Comparison of ENCODE assay signal across 8 cellular contexts in the genomic region with DNA sequence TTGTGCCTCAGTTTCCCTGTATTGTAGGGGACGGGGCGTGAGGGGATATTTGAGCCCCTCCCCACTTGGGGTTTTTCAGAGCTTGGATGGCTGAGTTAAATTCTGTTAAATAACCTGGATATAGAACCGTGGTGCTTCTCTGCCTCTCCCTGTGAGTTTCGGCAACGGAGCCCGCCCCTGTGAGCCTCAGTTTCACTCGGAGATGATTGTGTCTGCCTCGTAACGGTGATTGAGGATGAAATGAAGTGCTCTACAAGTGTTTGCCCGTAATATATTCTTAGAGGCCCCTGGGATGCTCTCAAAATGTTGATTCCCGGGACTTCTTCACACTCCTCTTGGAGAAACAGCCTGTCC. TPM values are rescaled to one million over a fixed set of nuclear protein-coding genes. Genes with fewer than 3 reads are reported as not detected.
DNase-seq lines count a peak whose midpoint lies in the region; ATAC-seq and TF ChIP-seq lines count a peak whose summit lies in the region.

No MANE protein-coding gene starts in this region.

- intact Hi-C loops in ovary (cut with DNase I), result no loop called here

- whole genome bisulfite sequencing in ovary, 3 donors, result 1 to 2% (median 2%) methylated on average over 11 of the region's 11 CpGs

- H3K27ac ChIP-seq in ovary, result peak overlapping the region; percentile 70 to 92

- H3K4me3 ChIP-seq in GM08714 (ENCODE audit: low read length) (peak overlapping the region; percentile 92), epithelial cell of esophagus (ENCODE audit: low read length) (peak overlapping the region; percentile 96), ovary (peak overlapping the region; percentile 98)

- no peak for DNase-seq in epithelial cell of esophagus (ENCODE audit: low read depth)
- no peak for DNase-seq in ovary
- DNase-seq in activated CD8-positive, alpha-beta memory T cell treated with anti-CD3 and anti-CD28 coated beads, Interleukin-2, amount 50 U/mL, for 48 hours, result no peak
- DNase-seq in AML-193 (lab: John Stamatoyannopoulos, UW), result no peak

- TF ChIP-seq POLR2A in ovary (IDR thresholded peaks at IDR 0.05), result no peak

- no peak for ATAC-seq in GM18867 (IDR thresholded peaks at IDR 0.05; ENCODE audit: unreplicated experiment)
- ATAC-seq in GM21390 (IDR thresholded peaks at IDR 0.05; ENCODE audit: unreplicated experiment), result no peak

- no peaks in the 10 kb centered on the region for H3K27me3 ChIP-seq in ovary

- no peaks in the 10 kb centered on the region for H3K36me3 ChIP-seq in ovary

- TF ChIP-seq CTCF in epithelial cell of esophagus (IDR thresholded peaks at IDR 0.05; ENCODE audit: insufficient read depth, low read depth, low read length, missing control alignments) (no peak), ovary (IDR thresholded peaks at IDR 0.05) (peak in 1 of 3 donors; percentile 8)

- H3K4me1 ChIP-seq in ovary (ENCODE audit: insufficient read depth), result no peaks in the 10 kb centered on the region

- no peak for TF ChIP-seq EP300 in ovary (IDR thresholded peaks at IDR 0.05)

- no peaks in the 10 kb centered on the region for H3K9me3 ChIP-seq in ovary

TF ChIP-seq in PFSK-1, 5 proteins besides CTCF, POLR2A, EP300 and RAD21:
- TF ChIP-seq POLR2AphosphoS5 (IDR thresholded peaks at IDR 0.05; ENCODE audit: low read depth, low read length), result 0 out of 2 replicates have a peak, but pooled peaks have one; percentile 2
- no peak for TF ChIP-seq TAF1 (IDR thresholded peaks at IDR 0.05; ENCODE audit: borderline replicate concordance, insufficient read depth, low read length)

RNA-seq across cellular contexts. Expression of gene KXD1, which starts 0.5 kb away (rescaled TPM):
- 246 TPM for polyA plus RNA-seq in PFSK-1 (2012; ENCODE audit: insufficient read length, low read depth)
- 10 to 100 TPM; 63.5 to 76.7 (median 65.9) TPM for total RNA-seq in ovary
- polyA plus RNA-seq in ovary, result 10 to 100 TPM; 52.0 to 78.3 TPM

RNA-seq across cellular contexts. Expression of gene UBA52, which starts 13.5 kb away (rescaled TPM):
- 1,954 TPM for polyA plus RNA-seq in PFSK-1 (2012; ENCODE audit: insufficient read length, low read depth)
- 1,000 to 10,000 TPM; 1,269 to 1,882 (median 1,382) TPM for total RNA-seq in ovary
- 1,000 to 10,000 TPM; 1,409 to 1,581 TPM for polyA plus RNA-seq in ovary

RNA-seq across cellular contexts. Expression of gene FKBP8, which starts 14.8 kb away (rescaled TPM):
- polyA plus RNA-seq in PFSK-1 (2012; ENCODE audit: insufficient read length, low read depth), result 563 TPM
- 100 to 1,000 TPM; 198 to 354 (median 290) TPM for total RNA-seq in ovary
- 100 to 1,000 TPM in 1 of 2 donors, 10 to 100 TPM in 1; 14.1 to 319 TPM for polyA plus RNA-seq in ovary

RNA-seq across cellular contexts. Expression of gene REX1BD, which starts 30.4 kb away (rescaled TPM):
- polyA plus RNA-seq in PFSK-1 (2012; ENCODE audit: insufficient read length, low read depth), result 155 TPM
- total RNA-seq in ovary, result 100 to 1,000 TPM in 2 of 7 donors, 10 to 100 TPM in 5; 46.5 to 146 (median 66.7) TPM
- polyA plus RNA-seq in ovary, result 10 to 100 TPM in 1 of 2 donors, 1 to 10 TPM in 1; 5.3 to 89.2 TPM

RNA-seq across cellular contexts. Expression of gene ELL, which starts 36.3 kb away (rescaled TPM):
- 17.3 TPM for polyA plus RNA-seq in PFSK-1 (2012; ENCODE audit: insufficient read length, low read depth)
- 10 to 100 TPM in 6 of 7 donors, 1 to 10 TPM in 1; 9.8 to 22.3 (median 19.8) TPM for total RNA-seq in ovary
- 10 to 100 TPM in 1 of 2 donors, 1 to 10 TPM in 1; 1.6 to 12.3 TPM for polyA plus RNA-seq in ovary
